Comparison of ENCODE assay signal across 17 cellular contexts in genomic region chr13:39012608-39013007, GRCh38. TPM values are rescaled to one million over a fixed set of nuclear protein-coding genes. Genes with fewer than 3 reads are reported as not detected.
DNase-seq lines count a peak whose midpoint lies in the region; ATAC-seq and TF ChIP-seq lines count a peak whose summit lies in the region.
"Had no signal": no experiment of that assay in that cellular context is flagged by ENCODE, and none has a peak within 500 bp of the region (broad histone marks: within the 10 kb centered on the region; RNA-seq: fewer than 3 reads in every experiment).

No MANE protein-coding gene starts in this region.

- intact Hi-C loops in lower leg skin (cut with DNase I; ENCODE audit: low total_unique reads) (no loop called here), sciatic nerve (cut with DNase I) (no loop called here)

- H3K36me3 Mint-ChIP-seq in activated naive CD4-positive, alpha-beta T cell treated with anti-CD3 and anti-CD28 coated beads, Interleukin-2, amount 50 U/mL, for 24 hours = peaks cover 31% of the 10 kb centered on the region
- H3K36me3 Mint-ChIP-seq in activated naive CD4-positive, alpha-beta T cell treated with anti-CD3 and anti-CD28 coated beads, Interleukin-2, amount 50 U/mL, for 72 hours = peaks cover 52 to 66% of the 10 kb centered on the region in 2 donors
- H3K36me3 Mint-ChIP-seq in T-helper 17 cell (ENCODE audit: low read depth) (peaks cover 34% of the 10 kb centered on the region), type B pancreatic cell (peaks cover 45% of the 10 kb centered on the region)

- H3K4me3 ChIP-seq in fibroblast of villous mesenchyme (ENCODE audit: low read depth, low read length) = no peak overlapping the region
- no peak overlapping the region for H3K4me3 ChIP-seq in lower leg skin (ENCODE audit: low read depth, poor library complexity, severe bottlenecking)
- H3K4me3 ChIP-seq: sigmoid colon, tibial nerve had no signal

- no peaks in the 10 kb centered on the region for H3K4me1 Mint-ChIP-seq in activated naive CD4-positive, alpha-beta T cell treated with anti-CD3 and anti-CD28 coated beads, Interleukin-2, amount 50 U/mL, for 24 hours
- H3K4me1 Mint-ChIP-seq in T-helper 17 cell = peaks cover 8% of the 10 kb centered on the region
- no peaks in the 10 kb centered on the region for H3K4me1 Mint-ChIP-seq in type B pancreatic cell (ENCODE audit: unreplicated experiment)

- WGBS in lower leg skin, 2 donors = 85 to 91% methylated on average over 7 of the region's 7 CpGs

- H3K9me3 Mint-ChIP-seq in activated naive CD4-positive, alpha-beta T cell treated with anti-CD3 and anti-CD28 coated beads, Interleukin-2, amount 50 U/mL, for 24 hours = no peaks in the 10 kb centered on the region
- peaks cover 0 to 4% of the 10 kb centered on the region in 2 donors for H3K9me3 Mint-ChIP-seq in activated naive CD4-positive, alpha-beta T cell treated with anti-CD3 and anti-CD28 coated beads, Interleukin-2, amount 50 U/mL, for 72 hours
- no peaks in the 10 kb centered on the region for H3K9me3 Mint-ChIP-seq in type B pancreatic cell

- peak; percentile 12 for TF ChIP-seq CTCF in fibroblast of villous mesenchyme (IDR thresholded peaks at IDR 0.05; ENCODE audit: insufficient read depth, low read depth, low read length)
- peak; percentile 33 for TF ChIP-seq CTCF in type B pancreatic cell (conservative IDR thresholded peaks at IDR 0.05)
- TF ChIP-seq CTCF in lower leg skin (IDR thresholded peaks at IDR 0.05) = no peak

- ATAC-seq in activated naive CD4-positive, alpha-beta T cell treated with anti-CD3 and anti-CD28 coated beads, Interleukin-2, amount 50 U/mL, for 72 hours = no peak
- ATAC-seq in T-helper 17 cell (no peak), sciatic nerve (no peak)

- H3K9me3 ChIP-seq in T-helper 17 cell (ENCODE audit: control insufficient read depth, low read length, poor library complexity, severe bottlenecking) = no peaks in the 10 kb centered on the region
- H3K9me3 ChIP-seq: sigmoid colon, tibial nerve had no signal

- no peak for TF ChIP-seq POLR2A in lower leg skin (IDR thresholded peaks at IDR 0.05)

- no peak for DNase-seq in activated naive CD4-positive, alpha-beta T cell treated with anti-CD3 and anti-CD28 coated beads, Interleukin-2, amount 50 U/mL, for 72 hours (ENCODE audit: low spot score in 2 of 2)
- no peak for DNase-seq in T-helper 17 cell
- no peak for DNase-seq in fibroblast of villous mesenchyme (ENCODE audit: low read depth)
- no peak for DNase-seq in type B pancreatic cell (ENCODE audit: extremely low spot score, unreplicated experiment)
- no peak for DNase-seq in GM03348 (ENCODE audit: low spot score)
- no peak for DNase-seq in lower leg skin (ENCODE audit: low spot score in 2 of 2)
- no peak for DNase-seq in sciatic nerve (ENCODE audit: low spot score)
- DNase-seq: activated gamma-delta T cell treated with Interleukin-2 at 50 U/mL for 16 hours; NCI-H2171; sigmoid colon; stimulated activated CD4-positive, alpha-beta T cell treated with anti-CD3 and anti-CD28 coated beads, Interleukin-4, amount 100 ng/mL, for 4 hours had no signal

- H3K27ac Mint-ChIP-seq in activated naive CD4-positive, alpha-beta T cell treated with anti-CD3 and anti-CD28 coated beads, Interleukin-2, amount 50 U/mL, for 24 hours = peak overlapping the region; percentile 13
- peak overlapping the region in 1 of 2 donors; percentile 14 for H3K27ac Mint-ChIP-seq in activated naive CD4-positive, alpha-beta T cell treated with anti-CD3 and anti-CD28 coated beads, Interleukin-2, amount 50 U/mL, for 72 hours
- peak overlapping the region; percentile 86 for H3K27ac Mint-ChIP-seq in T-helper 17 cell
- no peak overlapping the region for H3K27ac Mint-ChIP-seq in type B pancreatic cell

- H3K4me3 Mint-ChIP-seq in activated naive CD4-positive, alpha-beta T cell treated with anti-CD3 and anti-CD28 coated beads, Interleukin-2, amount 50 U/mL, for 24 hours = no peak overlapping the region
- H3K4me3 Mint-ChIP-seq in T-helper 17 cell = no peak overlapping the region
- H3K4me3 Mint-ChIP-seq in type B pancreatic cell = no peak overlapping the region

- H3K27me3 Mint-ChIP-seq in activated naive CD4-positive, alpha-beta T cell treated with anti-CD3 and anti-CD28 coated beads, Interleukin-2, amount 50 U/mL, for 24 hours = no peaks in the 10 kb centered on the region
- H3K27me3 Mint-ChIP-seq in T-helper 17 cell (no peaks in the 10 kb centered on the region), type B pancreatic cell (no peaks in the 10 kb centered on the region)

RNA-seq across cellular contexts. Expression of gene STOML3, which starts 22.0 kb away (rescaled TPM):
- not detected for total RNA-seq in activated naive CD4-positive, alpha-beta T cell treated with anti-CD3 and anti-CD28 coated beads, Interleukin-2, amount 50 U/mL, for 72 hours
- not detected for total RNA-seq in T-helper 17 cell
- total RNA-seq in fibroblast of villous mesenchyme = not detected in 2 replicates
- 0.56 TPM in 1 of 2 replicates, not detected in the other for total RNA-seq in type B pancreatic cell (ENCODE audit: low replicate concordance)
- not detected for total RNA-seq in lower leg skin
- total RNA-seq in sciatic nerve = not detected
- total RNA-seq: astrocyte, dermis microvascular lymphatic vessel endothelial cell, HT1080, lung microvascular endothelial cell, sigmoid colon, tibial nerve had no signal

RNA-seq across cellular contexts. Expression of gene PROSER1, which starts 25.3 kb away (rescaled TPM):
- total RNA-seq in activated naive CD4-positive, alpha-beta T cell treated with anti-CD3 and anti-CD28 coated beads, Interleukin-2, amount 50 U/mL, for 72 hours = 10 to 100 TPM; 58.0 to 68.6 TPM
- total RNA-seq in T-helper 17 cell = 10 to 100 TPM; 42.8 to 52.5 TPM
- total RNA-seq in fibroblast of villous mesenchyme = 12.5 and 13.5 TPM in 2 replicates
- 40.9 TPM in 2 replicates for total RNA-seq in type B pancreatic cell (ENCODE audit: low replicate concordance)
- total RNA-seq in lower leg skin = 10 to 100 TPM; 20.6 to 31.3 (median 21.4) TPM
- total RNA-seq in sciatic nerve = 19.3 TPM

RNA-seq across cellular contexts. Expression of gene NHLRC3, which starts 25.6 kb away (rescaled TPM):
- total RNA-seq in activated naive CD4-positive, alpha-beta T cell treated with anti-CD3 and anti-CD28 coated beads, Interleukin-2, amount 50 U/mL, for 72 hours = 10 to 100 TPM; 12.7 to 20.4 TPM
- total RNA-seq in T-helper 17 cell (10 to 100 TPM; 10.7 to 12.9 TPM), fibroblast of villous mesenchyme (17.7 and 19.9 TPM in 2 replicates), type B pancreatic cell (ENCODE audit: low replicate concordance) (17.3 and 24.8 TPM in 2 replicates), lower leg skin (10 to 100 TPM in 2 of 4 donors, 1 to 10 TPM in 2; 8.3 to 12.9 (median 9.7) TPM), sciatic nerve (26.0 TPM)

Comparison
In these comparisons a context has a peak if more than half of its experiments do, and no peak if none do; other contexts are left out.
1. CTCF ChIP-seq: peak in fibroblast of villous mesenchyme (single experiment) and type B pancreatic cell (single experiment); none in lower leg skin (0 of 3).